In the genomic region with DNA sequence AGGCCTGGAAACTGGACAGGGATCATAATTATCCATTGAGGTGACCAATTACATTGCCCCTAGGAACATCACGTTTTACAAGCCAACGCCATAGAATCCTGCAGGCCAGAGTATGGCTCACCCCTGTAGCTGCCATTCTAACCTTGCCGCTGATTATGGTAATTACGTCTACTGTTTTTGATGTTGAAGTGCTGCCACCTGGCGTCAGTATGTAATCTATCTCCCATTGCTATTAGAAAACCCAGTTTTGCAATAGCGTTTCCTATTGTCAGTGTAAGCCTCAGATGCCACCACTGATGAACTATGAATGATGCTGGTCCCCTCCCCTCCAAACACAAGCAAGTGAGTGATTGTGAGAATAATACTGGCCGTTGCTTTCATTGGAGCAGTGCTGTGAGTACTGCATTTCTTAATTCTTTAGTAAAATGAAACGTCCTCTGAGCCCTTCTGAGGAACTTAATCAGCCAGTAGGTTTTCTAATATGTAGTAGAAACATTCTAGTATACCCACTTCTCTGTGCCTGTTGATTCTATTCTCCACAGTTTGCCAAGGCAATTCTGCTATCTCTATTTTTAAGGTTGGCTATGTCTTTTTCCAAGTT, we compare ENCODE assay signal across 8 cellular contexts.
A peak's percentile ranks its signal among the peaks of the same experiment; 100 is the strongest.
DNase-seq lines count a peak whose midpoint lies in the region; ATAC-seq, FAIRE-seq and TF ChIP-seq lines count a peak whose summit lies in the region.

No MANE protein-coding gene starts in this region.

- peak; percentile 89 for ATAC-seq in HG03139 (IDR thresholded peaks at IDR 0.05; ENCODE audit: unreplicated experiment)
- no peak for ATAC-seq in omental fat pad (ENCODE audit: low FRiP score)

- FAIRE-seq in D721Med (lab: Jason Lieb, UNC) = peak; percentile 77

- H3K27me3 Mint-ChIP-seq in activated CD4-positive, alpha-beta T cell treated with anti-CD3 and anti-CD28 coated beads, Interleukin-2, amount 10 ng/mL, durations not matched to agents 7 days and 5 days = peaks cover 16% of the 10 kb centered on the region

- H3K9me3 Mint-ChIP-seq in activated CD4-positive, alpha-beta T cell treated with anti-CD3 and anti-CD28 coated beads, Interleukin-2, amount 10 ng/mL, durations not matched to agents 7 days and 5 days = no peaks in the 10 kb centered on the region

- H3K4me3 Mint-ChIP-seq in activated CD4-positive, alpha-beta T cell treated with anti-CD3 and anti-CD28 coated beads, Interleukin-2, amount 10 ng/mL, durations not matched to agents 7 days and 5 days = no peak overlapping the region

- no peak overlapping the region for H3K4me3 ChIP-seq in fibroblast of villous mesenchyme (ENCODE audit: low read depth, low read length)

- CTCF ChIA-PET in activated CD4-positive, alpha-beta T cell treated with anti-CD3 and anti-CD28 coated beads, Interleukin-2, amount 10 ng/mL, durations not matched to agents 7 days and 5 days (lab: Charles Lee) = interaction anchor here (1.0 kb wide), 1 partner anchor 9 kb away, joined by 4 read pairs; no protein-coding TSS in a partner anchor

- POLR2A ChIA-PET in activated CD4-positive, alpha-beta T cell treated with anti-CD3 and anti-CD28 coated beads, Interleukin-2, amount 10 ng/mL, durations not matched to agents 7 days and 5 days (lab: Charles Lee) = no interaction called here

- DNase-seq in D721Med (ENCODE audit: insufficient read length, low spot score) (no peak), GM19240 (ENCODE audit: insufficient read length, low spot score) (peak; percentile 10), NCI-H2227 (lab: John Stamatoyannopoulos, UW; ENCODE audit: unreplicated experiment) (peak; percentile 78), fibroblast of villous mesenchyme (ENCODE audit: low read depth) (peak; percentile 45), omental fat pad (ENCODE audit: low spot score) (peak; percentile 27), amniotic stem cell (lab: John Stamatoyannopoulos, UW) (no peak)
- DNase-seq in activated CD4-positive, alpha-beta T cell treated with anti-CD3 and anti-CD28 coated beads, Interleukin-2, amount 10 ng/mL, durations not matched to agents 7 days and 5 days = peak; percentile 58

- no peak overlapping the region for H3K27ac Mint-ChIP-seq in activated CD4-positive, alpha-beta T cell treated with anti-CD3 and anti-CD28 coated beads, Interleukin-2, amount 10 ng/mL, durations not matched to agents 7 days and 5 days

- peak; percentile 69 for TF ChIP-seq CTCF in D721Med (IDR thresholded peaks at IDR 0.05; ENCODE audit: insufficient read depth, missing control alignments)
- TF ChIP-seq CTCF in fibroblast of villous mesenchyme (IDR thresholded peaks at IDR 0.05; ENCODE audit: insufficient read depth, low read depth, low read length) = peak; percentile 62
- no peak for TF ChIP-seq CTCF in omental fat pad (IDR thresholded peaks at IDR 0.05)

- no peaks in the 10 kb centered on the region for H3K4me1 Mint-ChIP-seq in activated CD4-positive, alpha-beta T cell treated with anti-CD3 and anti-CD28 coated beads, Interleukin-2, amount 10 ng/mL, durations not matched to agents 7 days and 5 days

- no peaks in the 10 kb centered on the region for H3K36me3 Mint-ChIP-seq in activated CD4-positive, alpha-beta T cell treated with anti-CD3 and anti-CD28 coated beads, Interleukin-2, amount 10 ng/mL, durations not matched to agents 7 days and 5 days (ENCODE audit: low read depth)

Comparison
In these comparisons a context has a peak if more than half of its experiments do, and no peak if none do; other contexts are left out.
1. DNase-seq: peak in GM19240 (single experiment), NCI-H2227 (single experiment), activated CD4-positive, alpha-beta T cell treated with anti-CD3 and anti-CD28 coated beads, Interleukin-2, amount 10 ng/mL, durations not matched to agents 7 days and 5 days (single experiment), fibroblast of villous mesenchyme (single experiment) and omental fat pad (single experiment); none in D721Med (single experiment) and amniotic stem cell (single experiment).
2. CTCF ChIP-seq: peak in D721Med (single experiment) and fibroblast of villous mesenchyme (single experiment); none in omental fat pad (0 of 3).